Comparison of ENCODE assay signal across 11 cellular contexts in genomic region chr14:68520637-68521556, GRCh38.
DNase-seq lines count a peak whose midpoint lies in the region; ATAC-seq, FAIRE-seq and TF ChIP-seq lines count a peak whose summit lies in the region.
"Had no signal": no experiment of that assay in that cellular context is flagged by ENCODE, and none has a peak within 500 bp of the region (broad histone marks: within the 10 kb centered on the region; RNA-seq: fewer than 3 reads in every experiment).

No MANE protein-coding gene starts in this region.

- H3K27ac ChIP-seq in GM23338 (ENCODE audit: low read depth): no peak overlapping the region
- H3K27ac ChIP-seq in iPS DF 6.9 (ENCODE audit: low read length): no peak overlapping the region
- H3K27ac ChIP-seq in gastrocnemius medialis: peak overlapping the region in 3 of 4 donors; percentile 2 to 51 (median 23)
- H3K27ac ChIP-seq: GM23248 had no signal

- H3K27me3 ChIP-seq in GM23338 (ENCODE audit: insufficient read depth) (no peaks in the 10 kb centered on the region), NT2/D1 (ENCODE audit: insufficient read depth, insufficient read length) (no peaks in the 10 kb centered on the region), iPS DF 6.9 (ENCODE audit: control insufficient read depth, insufficient read depth, low read length) (no peaks in the 10 kb centered on the region), gastrocnemius medialis (no peaks in the 10 kb centered on the region)

- H4K20me1 ChIP-seq in GM23338 (replicated peaks; ENCODE audit: insufficient read depth): no peaks in the 10 kb centered on the region

- H3F3A ChIP-seq in GM23338 (replicated peaks; ENCODE audit: low read depth): no peaks in the 10 kb centered on the region

- TF ChIP-seq CTCF in GM23338 (conservative IDR thresholded peaks at IDR 0.05; ENCODE audit: low read depth in 2 of 2) (no peak), gastrocnemius medialis (IDR thresholded peaks at IDR 0.05 in 4 of 5, conservative IDR thresholded peaks at IDR 0.05 in 1 of 5) (no peak)

- H3K27ac Mint-ChIP-seq in GM23338: peak overlapping the region; percentile 57

- H3K9ac ChIP-seq in NT2/D1 (ENCODE audit: insufficient read length, low read depth): no peak overlapping the region
- H3K9ac ChIP-seq: GM23248 had no signal

- H2AFZ ChIP-seq in GM23338: no peak overlapping the region
- H2AFZ ChIP-seq: GM23248 had no signal

- intact Hi-C loops in gastrocnemius medialis (cut with DNase I; ENCODE audit: low total_unique reads): loop anchor here (5.0 kb wide), 1 partner anchor 141 kb away; no protein-coding TSS in a partner anchor

- H3K4me2 ChIP-seq in GM23338: no peak overlapping the region

- DNase-seq in GM23338 (ENCODE audit: low spot score) (peak; percentile 64), NT2/D1 (ENCODE audit: low read depth, low spot score) (peak; percentile 40), iPS DF 6.9 (ENCODE audit: low read depth, low spot score) (peak; percentile 39), gastrocnemius medialis (no peak), H54 (ENCODE audit: insufficient read length, low spot score) (no peak), amniotic stem cell (lab: John Stamatoyannopoulos, UW) (no peak), retina (no peak)
- no peak for DNase-seq in stimulated activated naive CD4-positive, alpha-beta T cell treated with Interleukin-2 at 50 U/mL for 16 hours (lab: John Stamatoyannopoulos, UW)
- DNase-seq: GM23248, left cardiac atrium had no signal

- H3K4me1 Mint-ChIP-seq in GM23338: peaks cover 36% of the 10 kb centered on the region

- H3K4me3 Mint-ChIP-seq in GM23338: no peak overlapping the region

- no peaks in the 10 kb centered on the region for H3K9me3 Mint-ChIP-seq in GM23338

- no peak for FAIRE-seq in H54 (lab: Jason Lieb, UNC)
- FAIRE-seq: G401.6 had no signal

- no peaks in the 10 kb centered on the region for H3K9me3 ChIP-seq in NT2/D1 (ENCODE audit: insufficient read depth, low read length)
- no peaks in the 10 kb centered on the region for H3K9me3 ChIP-seq in iPS DF 6.9 (ENCODE audit: control insufficient read depth, insufficient read depth, low read length)
- no peaks in the 10 kb centered on the region for H3K9me3 ChIP-seq in gastrocnemius medialis

- H3K4me1 ChIP-seq in GM23338 (ENCODE audit: insufficient read depth) (peaks cover 15% of the 10 kb centered on the region), NT2/D1 (ENCODE audit: insufficient read depth, insufficient read length) (peaks cover 5% of the 10 kb centered on the region), iPS DF 6.9 (ENCODE audit: control insufficient read depth, insufficient read depth, low read length) (0 out of 2 replicates have a peak, but pooled peaks cover 2% of the 10 kb centered on the region), gastrocnemius medialis (peaks cover 18 to 55% of the 10 kb centered on the region in 2 donors)

- peaks cover 6% of the 10 kb centered on the region for H3K27me3 Mint-ChIP-seq in GM23338 (ENCODE audit: insufficient read depth, low read depth, poor library complexity)

- no peak overlapping the region for H3K4me3 ChIP-seq in GM23338
- H3K4me3 ChIP-seq in NT2/D1 (ENCODE audit: insufficient read length, low read depth): no peak overlapping the region
- H3K4me3 ChIP-seq in iPS DF 6.9 (ENCODE audit: low read length): no peak overlapping the region
- no peak overlapping the region for H3K4me3 ChIP-seq in gastrocnemius medialis
- H3K4me3 ChIP-seq: GM23248 had no signal

- ATAC-seq in GM23338 (peak; percentile 90), gastrocnemius medialis (no peak)

- peaks cover 25% of the 10 kb centered on the region for H3K9me2 ChIP-seq in GM23338 (ENCODE audit: insufficient read depth)

- in situ Hi-C loops in gastrocnemius medialis (cut with MboI; ENCODE audit: low sequenced_read_pairs in 4 of 4): loop anchor here in 1 of 4 donors (25.0 kb wide), 1 partner anchor 584 kb away; no protein-coding TSS in a partner anchor

- H3K36me3 ChIP-seq in GM23338 (ENCODE audit: insufficient read depth) (no peaks in the 10 kb centered on the region), NT2/D1 (ENCODE audit: insufficient read depth, insufficient read length, low read length) (no peaks in the 10 kb centered on the region), iPS DF 6.9 (ENCODE audit: control insufficient read depth, insufficient read depth, low read length) (no peaks in the 10 kb centered on the region), gastrocnemius medialis (no peaks in the 10 kb centered on the region)

- TF ChIP-seq POLR2A in gastrocnemius medialis (IDR thresholded peaks at IDR 0.05): no peak
- no peak for TF ChIP-seq POLR2A in H54 (IDR thresholded peaks at IDR 0.05; ENCODE audit: low read depth, low read length)

- no peaks in the 10 kb centered on the region for H3K79me2 ChIP-seq in GM23338 (replicated peaks; ENCODE audit: insufficient read depth)

- no CpG with 5 or more reads among the region's 5 CpGs for WGBS in iPS DF 6.9 (ENCODE audit: insufficient coverage, insufficient read length)

- H3K36me3 Mint-ChIP-seq in GM23338 (ENCODE audit: low read depth): peaks cover 6% of the 10 kb centered on the region; the same call in 1 of the 3 replicates

TF ChIP-seq in GM23338, 12 proteins besides CTCF, POLR2A, EP300 and RAD21:
- TF ChIP-seq ZNF114 (CRISPR knock-in tag; IDR thresholded peaks at IDR 0.05): no peak
- no peak for TF ChIP-seq EZH2 (IDR thresholded peaks at IDR 0.05; ENCODE audit: low read depth, unreplicated experiment)
- no peak for TF ChIP-seq ZNF331 (CRISPR knock-in tag; IDR thresholded peaks at IDR 0.05; ENCODE audit: low read depth)
- TF ChIP-seq, protein P1, sequence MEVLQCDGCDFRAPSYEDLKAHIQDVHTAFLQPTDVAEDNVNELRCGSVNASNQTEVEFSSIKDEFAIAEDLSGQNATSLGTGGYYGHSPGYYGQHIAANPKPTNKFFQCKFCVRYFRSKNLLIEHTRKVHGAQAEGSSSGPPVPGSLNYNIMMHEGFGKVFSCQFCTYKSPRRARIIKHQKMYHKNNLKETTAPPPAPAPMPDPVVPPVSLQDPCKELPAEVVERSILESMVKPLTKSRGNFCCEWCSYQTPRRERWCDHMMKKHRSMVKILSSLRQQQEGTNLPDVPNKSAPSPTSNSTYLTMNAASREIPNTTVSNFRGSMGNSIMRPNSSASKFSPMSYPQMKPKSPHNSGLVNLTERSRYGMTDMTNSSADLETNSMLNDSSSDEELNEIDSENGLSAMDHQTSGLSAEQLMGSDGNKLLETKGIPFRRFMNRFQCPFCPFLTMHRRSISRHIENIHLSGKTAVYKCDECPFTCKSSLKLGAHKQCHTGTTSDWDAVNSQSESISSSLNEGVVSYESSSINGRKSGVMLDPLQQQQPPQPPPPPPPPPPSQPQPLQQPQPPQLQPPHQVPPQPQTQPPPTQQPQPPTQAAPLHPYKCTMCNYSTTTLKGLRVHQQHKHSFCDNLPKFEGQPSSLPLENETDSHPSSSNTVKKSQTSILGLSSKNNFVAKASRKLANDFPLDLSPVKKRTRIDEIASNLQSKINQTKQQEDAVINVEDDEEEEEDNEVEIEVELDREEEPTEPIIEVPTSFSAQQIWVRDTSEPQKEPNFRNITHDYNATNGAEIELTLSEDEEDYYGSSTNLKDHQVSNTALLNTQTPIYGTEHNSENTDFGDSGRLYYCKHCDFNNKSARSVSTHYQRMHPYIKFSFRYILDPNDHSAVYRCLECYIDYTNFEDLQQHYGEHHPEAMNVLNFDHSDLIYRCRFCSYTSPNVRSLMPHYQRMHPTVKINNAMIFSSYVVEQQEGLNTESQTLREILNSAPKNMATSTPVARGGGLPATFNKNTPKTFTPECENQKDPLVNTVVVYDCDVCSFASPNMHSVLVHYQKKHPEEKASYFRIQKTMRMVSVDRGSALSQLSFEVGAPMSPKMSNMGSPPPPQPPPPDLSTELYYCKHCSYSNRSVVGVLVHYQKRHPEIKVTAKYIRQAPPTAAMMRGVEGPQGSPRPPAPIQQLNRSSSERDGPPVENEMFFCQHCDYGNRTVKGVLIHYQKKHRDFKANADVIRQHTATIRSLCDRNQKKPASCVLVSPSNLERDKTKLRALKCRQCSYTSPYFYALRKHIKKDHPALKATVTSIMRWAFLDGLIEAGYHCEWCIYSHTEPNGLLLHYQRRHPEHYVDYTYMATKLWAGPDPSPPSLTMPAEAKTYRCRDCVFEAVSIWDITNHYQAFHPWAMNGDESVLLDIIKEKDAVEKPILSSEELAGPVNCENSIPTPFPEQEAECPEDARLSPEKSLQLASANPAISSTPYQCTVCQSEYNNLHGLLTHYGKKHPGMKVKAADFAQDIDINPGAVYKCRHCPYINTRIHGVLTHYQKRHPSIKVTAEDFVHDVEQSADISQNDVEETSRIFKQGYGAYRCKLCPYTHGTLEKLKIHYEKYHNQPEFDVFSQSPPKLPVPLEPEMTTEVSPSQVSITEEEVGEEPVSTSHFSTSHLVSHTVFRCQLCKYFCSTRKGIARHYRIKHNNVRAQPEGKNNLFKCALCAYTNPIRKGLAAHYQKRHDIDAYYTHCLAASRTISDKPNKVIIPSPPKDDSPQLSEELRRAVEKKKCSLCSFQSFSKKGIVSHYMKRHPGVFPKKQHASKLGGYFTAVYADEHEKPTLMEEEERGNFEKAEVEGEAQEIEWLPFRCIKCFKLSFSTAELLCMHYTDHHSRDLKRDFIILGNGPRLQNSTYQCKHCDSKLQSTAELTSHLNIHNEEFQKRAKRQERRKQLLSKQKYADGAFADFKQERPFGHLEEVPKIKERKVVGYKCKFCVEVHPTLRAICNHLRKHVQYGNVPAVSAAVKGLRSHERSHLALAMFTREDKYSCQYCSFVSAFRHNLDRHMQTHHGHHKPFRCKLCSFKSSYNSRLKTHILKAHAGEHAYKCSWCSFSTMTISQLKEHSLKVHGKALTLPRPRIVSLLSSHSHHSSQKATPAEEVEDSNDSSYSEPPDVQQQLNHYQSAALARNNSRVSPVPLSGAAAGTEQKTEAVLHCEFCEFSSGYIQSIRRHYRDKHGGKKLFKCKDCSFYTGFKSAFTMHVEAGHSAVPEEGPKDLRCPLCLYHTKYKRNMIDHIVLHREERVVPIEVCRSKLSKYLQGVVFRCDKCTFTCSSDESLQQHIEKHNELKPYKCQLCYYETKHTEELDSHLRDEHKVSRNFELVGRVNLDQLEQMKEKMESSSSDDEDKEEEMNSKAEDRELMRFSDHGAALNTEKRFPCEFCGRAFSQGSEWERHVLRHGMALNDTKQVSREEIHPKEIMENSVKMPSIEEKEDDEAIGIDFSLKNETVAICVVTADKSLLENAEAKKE (CRISPR knock-in tag; IDR thresholded peaks at IDR 0.05): no peak
- TF ChIP-seq, protein P2, sequence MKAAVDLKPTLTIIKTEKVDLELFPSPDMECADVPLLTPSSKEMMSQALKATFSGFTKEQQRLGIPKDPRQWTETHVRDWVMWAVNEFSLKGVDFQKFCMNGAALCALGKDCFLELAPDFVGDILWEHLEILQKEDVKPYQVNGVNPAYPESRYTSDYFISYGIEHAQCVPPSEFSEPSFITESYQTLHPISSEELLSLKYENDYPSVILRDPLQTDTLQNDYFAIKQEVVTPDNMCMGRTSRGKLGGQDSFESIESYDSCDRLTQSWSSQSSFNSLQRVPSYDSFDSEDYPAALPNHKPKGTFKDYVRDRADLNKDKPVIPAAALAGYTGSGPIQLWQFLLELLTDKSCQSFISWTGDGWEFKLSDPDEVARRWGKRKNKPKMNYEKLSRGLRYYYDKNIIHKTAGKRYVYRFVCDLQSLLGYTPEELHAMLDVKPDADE (IDR thresholded peaks at IDR 0.05): no peak
- TF ChIP-seq CREB1 (CRISPR knock-in tag; IDR thresholded peaks at IDR 0.05; ENCODE audit: low read depth): 0 out of 2 replicates have a peak, but pooled peaks have one; percentile 27

Comparison
In these comparisons a context has a peak if more than half of its experiments do, and no peak if none do; other contexts are left out.
1. DNase-seq: peak in GM23338 (single experiment), NT2/D1 (single experiment) and iPS DF 6.9 (single experiment); none in gastrocnemius medialis (0 of 2), stimulated activated naive CD4-positive, alpha-beta T cell treated with Interleukin-2 at 50 U/mL for 16 hours (single experiment), H54 (single experiment), amniotic stem cell (single experiment) and retina (single experiment).
2. H3K27ac ChIP-seq: peak in gastrocnemius medialis (3 of 4); none in GM23338 (single experiment) and iPS DF 6.9 (single experiment).